Comparison of ENCODE assay signal across 1 cellular context in the genomic region with DNA sequence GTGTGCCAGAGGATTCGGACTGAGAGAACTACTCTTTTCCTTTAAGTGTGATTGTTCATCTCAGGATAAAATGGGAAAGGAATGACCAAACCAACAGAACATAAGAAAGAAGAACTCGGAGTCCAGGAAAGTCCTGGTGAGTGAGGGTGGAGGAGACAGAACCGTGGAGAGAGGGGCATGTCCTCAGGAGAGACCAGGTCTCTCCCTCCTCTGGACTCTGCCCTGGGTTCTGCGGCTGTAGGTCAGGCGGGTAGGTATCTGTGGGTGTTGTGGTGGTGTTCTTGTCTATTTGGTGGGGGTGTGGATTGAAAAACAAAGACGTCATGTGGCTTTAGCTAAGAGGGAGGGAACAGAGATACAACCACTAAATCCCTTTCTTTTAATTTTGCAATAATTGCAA.
TF ChIP-seq lines count a peak whose summit lies in the region.

No MANE protein-coding gene starts in this region.

TF ChIP-seq in HCT116, 20 proteins besides CTCF, POLR2A, EP300 and RAD21:
- TF ChIP-seq, protein P1, sequence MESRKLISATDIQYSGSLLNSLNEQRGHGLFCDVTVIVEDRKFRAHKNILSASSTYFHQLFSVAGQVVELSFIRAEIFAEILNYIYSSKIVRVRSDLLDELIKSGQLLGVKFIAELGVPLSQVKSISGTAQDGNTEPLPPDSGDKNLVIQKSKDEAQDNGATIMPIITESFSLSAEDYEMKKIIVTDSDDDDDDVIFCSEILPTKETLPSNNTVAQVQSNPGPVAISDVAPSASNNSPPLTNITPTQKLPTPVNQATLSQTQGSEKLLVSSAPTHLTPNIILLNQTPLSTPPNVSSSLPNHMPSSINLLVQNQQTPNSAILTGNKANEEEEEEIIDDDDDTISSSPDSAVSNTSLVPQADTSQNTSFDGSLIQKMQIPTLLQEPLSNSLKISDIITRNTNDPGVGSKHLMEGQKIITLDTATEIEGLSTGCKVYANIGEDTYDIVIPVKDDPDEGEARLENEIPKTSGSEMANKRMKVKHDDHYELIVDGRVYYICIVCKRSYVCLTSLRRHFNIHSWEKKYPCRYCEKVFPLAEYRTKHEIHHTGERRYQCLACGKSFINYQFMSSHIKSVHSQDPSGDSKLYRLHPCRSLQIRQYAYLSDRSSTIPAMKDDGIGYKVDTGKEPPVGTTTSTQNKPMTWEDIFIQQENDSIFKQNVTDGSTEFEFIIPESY (IDR thresholded peaks at IDR 0.05; ENCODE audit: extremely low read depth, insufficient replicate concordance, low read length) = no peak
- TF ChIP-seq EGR1 (IDR thresholded peaks at IDR 0.05; ENCODE audit: low read depth) (no peak), ELF1 (IDR thresholded peaks at IDR 0.05; ENCODE audit: borderline replicate concordance, low read depth) (no peak), MAX (IDR thresholded peaks at IDR 0.05) (no peak)
- TF ChIP-seq, protein P2, sequence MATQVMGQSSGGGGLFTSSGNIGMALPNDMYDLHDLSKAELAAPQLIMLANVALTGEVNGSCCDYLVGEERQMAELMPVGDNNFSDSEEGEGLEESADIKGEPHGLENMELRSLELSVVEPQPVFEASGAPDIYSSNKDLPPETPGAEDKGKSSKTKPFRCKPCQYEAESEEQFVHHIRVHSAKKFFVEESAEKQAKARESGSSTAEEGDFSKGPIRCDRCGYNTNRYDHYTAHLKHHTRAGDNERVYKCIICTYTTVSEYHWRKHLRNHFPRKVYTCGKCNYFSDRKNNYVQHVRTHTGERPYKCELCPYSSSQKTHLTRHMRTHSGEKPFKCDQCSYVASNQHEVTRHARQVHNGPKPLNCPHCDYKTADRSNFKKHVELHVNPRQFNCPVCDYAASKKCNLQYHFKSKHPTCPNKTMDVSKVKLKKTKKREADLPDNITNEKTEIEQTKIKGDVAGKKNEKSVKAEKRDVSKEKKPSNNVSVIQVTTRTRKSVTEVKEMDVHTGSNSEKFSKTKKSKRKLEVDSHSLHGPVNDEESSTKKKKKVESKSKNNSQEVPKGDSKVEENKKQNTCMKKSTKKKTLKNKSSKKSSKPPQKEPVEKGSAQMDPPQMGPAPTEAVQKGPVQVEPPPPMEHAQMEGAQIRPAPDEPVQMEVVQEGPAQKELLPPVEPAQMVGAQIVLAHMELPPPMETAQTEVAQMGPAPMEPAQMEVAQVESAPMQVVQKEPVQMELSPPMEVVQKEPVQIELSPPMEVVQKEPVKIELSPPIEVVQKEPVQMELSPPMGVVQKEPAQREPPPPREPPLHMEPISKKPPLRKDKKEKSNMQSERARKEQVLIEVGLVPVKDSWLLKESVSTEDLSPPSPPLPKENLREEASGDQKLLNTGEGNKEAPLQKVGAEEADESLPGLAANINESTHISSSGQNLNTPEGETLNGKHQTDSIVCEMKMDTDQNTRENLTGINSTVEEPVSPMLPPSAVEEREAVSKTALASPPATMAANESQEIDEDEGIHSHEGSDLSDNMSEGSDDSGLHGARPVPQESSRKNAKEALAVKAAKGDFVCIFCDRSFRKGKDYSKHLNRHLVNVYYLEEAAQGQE (IDR thresholded peaks at IDR 0.05; ENCODE audit: low read depth) = no peak
